Comparison of ENCODE assay signal across 9 cellular contexts in genomic region chr9:127805620-127806019, GRCh38.
DNase-seq lines count a peak whose midpoint lies in the region; ATAC-seq and TF ChIP-seq lines count a peak whose summit lies in the region.
"Had no signal": no experiment of that assay in that cellular context is flagged by ENCODE, and none has a peak within 500 bp of the region (broad histone marks: within the 10 kb centered on the region; RNA-seq: fewer than 3 reads in every experiment).

No MANE protein-coding gene starts in this region.

- no peak overlapping the region for H3K4me3 ChIP-seq in cardiac fibroblast (replicated peaks in 1 of 2; ENCODE audit: low read depth in 2 of 2, low read length in 2 of 2)
- H3K4me3 ChIP-seq: SJCRH30 had no signal

- DNase-seq in activated T-cell treated with anti-CD3 and anti-CD28 coated beads for 48 hours (ENCODE audit: low read depth) (peak; percentile 42), activated T-cell treated with anti-CD3 and anti-CD28 coated beads for 4 hours (no peak), NCI-H69 (lab: John Stamatoyannopoulos, UW) (peak; percentile 59), cardiac fibroblast (ENCODE audit: low read depth in 2 of 2) (peak in 1 of 2 donors; percentile 47), hepatic stellate cell (ENCODE audit: low spot score) (no peak), dedifferentiated amniotic fluid mesenchymal stem cell (ENCODE audit: extremely low spot score) (no peak)
- peak; percentile 37 for DNase-seq in stimulated activated CD4-positive, alpha-beta T cell treated with anti-CD3 and anti-CD28 coated beads, Interleukin-4, amount 100 ng/mL, for 24 hours

- no peak for ATAC-seq in HG02678 (IDR thresholded peaks at IDR 0.05; ENCODE audit: unreplicated experiment)

- TF ChIP-seq CTCF in cardiac fibroblast (IDR thresholded peaks at IDR 0.05; ENCODE audit: low read depth, low read length): peak; percentile 48

Comparison
In these comparisons a context has a peak if more than half of its experiments do, and no peak if none do; other contexts are left out.
1. DNase-seq: peak in activated T-cell treated with anti-CD3 and anti-CD28 coated beads for 48 hours (single experiment), NCI-H69 (single experiment) and stimulated activated CD4-positive, alpha-beta T cell treated with anti-CD3 and anti-CD28 coated beads, Interleukin-4, amount 100 ng/mL, for 24 hours (single experiment); none in activated T-cell treated with anti-CD3 and anti-CD28 coated beads for 4 hours (single experiment), hepatic stellate cell (single experiment) and dedifferentiated amniotic fluid mesenchymal stem cell (single experiment).